22 cellular contexts compared by ENCODE assay signal in the genomic region with DNA sequence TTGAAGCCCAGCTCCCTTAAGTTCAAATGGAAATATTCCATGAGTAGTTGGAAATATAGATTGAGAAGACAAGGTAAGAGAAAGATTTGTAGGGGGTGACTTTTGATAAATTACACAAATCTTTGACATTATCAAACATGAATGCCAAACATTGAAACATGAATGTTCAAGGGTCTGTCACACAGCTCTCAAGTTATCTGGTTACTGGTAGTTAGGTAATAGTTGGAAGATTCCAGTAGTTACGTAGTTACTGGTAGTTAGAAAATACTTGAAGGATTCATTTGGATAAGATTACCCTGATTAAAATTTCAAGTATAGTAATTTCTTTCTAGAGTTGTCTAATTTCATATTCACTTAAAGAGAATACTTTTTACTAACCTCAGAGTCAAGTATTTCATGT.
"Had no signal": no experiment of that assay in that cellular context is flagged by ENCODE, and none has a peak within 500 bp of the region (broad histone marks: within the 10 kb centered on the region; RNA-seq: fewer than 3 reads in every experiment).

No MANE protein-coding gene starts in this region.

- H3K4me1 ChIP-seq: prostate gland had no signal

- H3K27ac ChIP-seq: neural progenitor cell, pancreas, prostate gland, right lobe of liver, sigmoid colon, stomach, thoracic aorta, thyroid gland, tibial nerve, upper lobe of left lung, vagina had no signal

- DNase-seq: natural killer cell; nucleus accumbens; pancreas; right cardiac atrium; right lobe of liver; sigmoid colon; small intestine; stimulated activated CD4-positive, alpha-beta T cell treated with anti-CD3 and anti-CD28 coated beads, Interleukin-15, amount 100 ng/mL, for 24 hours; stimulated activated CD4-positive, alpha-beta T cell treated with anti-CD3 and anti-CD28 coated beads, Interleukin-2, amount 100 ng/mL, for 24 hours; stimulated activated CD4-positive, alpha-beta T cell treated with anti-CD3 and anti-CD28 coated beads, Interleukin-2, amount 100 ng/mL, for 48 hours; stimulated activated CD4-positive, alpha-beta T cell treated with anti-CD3 and anti-CD28 coated beads, Interleukin-4, amount 100 ng/mL, for 24 hours; stimulated activated naive B cell treated with anti-CD40 and anti-IgM and Interleukin-4, amounts not matched to agents 10 μg/mL and 1 μg/mL and 100 μg/mL, for 72 hours; stimulated activated naive CD4-positive, alpha-beta T cell treated with Interleukin-2 at 50 U/mL for 16 hours; stomach; thyroid gland; upper lobe of left lung had no signal

- H3K9ac ChIP-seq: neural progenitor cell had no signal

- H3K36me3 ChIP-seq: pancreas, prostate gland, right lobe of liver, sigmoid colon, stomach, thoracic aorta, thyroid gland, upper lobe of left lung, vagina had no signal

- H3K4me2 ChIP-seq: neural progenitor cell had no signal

- H3K4me3 ChIP-seq: neural progenitor cell, pancreas, prostate gland, right lobe of liver, sigmoid colon, stomach, thoracic aorta, thyroid gland, tibial nerve, upper lobe of left lung, vagina had no signal

- H3K9me3 ChIP-seq: pancreas, prostate gland, right lobe of liver, sigmoid colon, stomach, thoracic aorta, thyroid gland, tibial nerve, upper lobe of left lung, vagina had no signal

- ATAC-seq: natural killer cell; pancreas; right cardiac atrium; right lobe of liver; stimulated activated naive B cell treated with anti-CD40 and anti-IgM and Interleukin-4, amounts not matched to agents 10 μg/mL and 1 μg/mL and 100 μg/mL, for 72 hours had no signal

- FAIRE-seq: pancreas, urothelium cell line had no signal

- H3K27me3 ChIP-seq: neural progenitor cell, pancreas, right lobe of liver, sigmoid colon, stomach, thyroid gland, tibial nerve, upper lobe of left lung, vagina had no signal
